9 cellular contexts compared by ENCODE assay signal in genomic region chr19:8322638-8322997, GRCh38. TPM values are rescaled to one million over a fixed set of nuclear protein-coding genes. Genes with fewer than 3 reads are reported as not detected.
DNase-seq lines count a peak whose midpoint lies in the region; ATAC-seq and TF ChIP-seq lines count a peak whose summit lies in the region.
"Had no signal": no experiment of that assay in that cellular context is flagged by ENCODE, and none has a peak within 500 bp of the region (broad histone marks: within the 10 kb centered on the region; RNA-seq: fewer than 3 reads in every experiment).

No MANE protein-coding gene starts in this region.

- no peak for TF ChIP-seq CTCF in WERI-Rb-1 (IDR thresholded peaks at IDR 0.05; ENCODE audit: low read depth, low read length)
- no peak for TF ChIP-seq CTCF in foreskin fibroblast (IDR thresholded peaks at IDR 0.05; ENCODE audit: low read depth, low read length)
- TF ChIP-seq CTCF in gastrocnemius medialis (IDR thresholded peaks at IDR 0.05 in 4 of 5, conservative IDR thresholded peaks at IDR 0.05 in 1 of 5) = no peak

- no peaks in the 10 kb centered on the region for H3K9me3 ChIP-seq in GM23248 (ENCODE audit: low read depth)
- H3K9me3 ChIP-seq in WERI-Rb-1 (ENCODE audit: severe bottlenecking) = peaks cover 4% of the 10 kb centered on the region
- H3K9me3 ChIP-seq in gastrocnemius medialis = no peaks in the 10 kb centered on the region

- whole genome bisulfite sequencing in GM23248 (ENCODE audit: low coverage in 1 of 2, low lambda C conversion rate in 2 of 2, missing lambda C conversion rate in 2 of 2), 2 experiments = 32 to 41% methylated on average over 6 to 7 of the region's 7 CpGs

- intact Hi-C loops in gastrocnemius medialis (cut with DNase I; ENCODE audit: low total_unique reads) = loop anchor here (10.0 kb wide), 1 partner anchor 512 kb away; the partner anchor contains the start of genes MBD3L1 and ZNF558

- no peak overlapping the region for H3K27ac ChIP-seq in GM23248
- no peak overlapping the region for H3K27ac ChIP-seq in WERI-Rb-1
- peak overlapping the region; percentile 93 to 99 (median 94) for H3K27ac ChIP-seq in gastrocnemius medialis

- TF ChIP-seq POLR2A in gastrocnemius medialis (IDR thresholded peaks at IDR 0.05) = no peak

- in situ Hi-C loops in GM23248 (cut with MboI) = no loop called here
- in situ Hi-C loops in gastrocnemius medialis (cut with MboI; ENCODE audit: low sequenced_read_pairs in 4 of 4) = no loop called here

- no peaks in the 10 kb centered on the region for H3K9me2 ChIP-seq in GM23248 (ENCODE audit: insufficient read depth)

- H3K27me3 ChIP-seq in GM23248 (replicated peaks; ENCODE audit: insufficient read depth) (no peaks in the 10 kb centered on the region), WERI-Rb-1 (ENCODE audit: insufficient read depth, low read depth, severe bottlenecking) (no peaks in the 10 kb centered on the region), gastrocnemius medialis (no peaks in the 10 kb centered on the region)

- H3K79me2 ChIP-seq in GM23248 (ENCODE audit: insufficient read depth) = peaks cover 58% of the 10 kb centered on the region

- no peak overlapping the region for H2AFZ ChIP-seq in GM23248

- peak overlapping the region; percentile 90 for H3K4me2 ChIP-seq in GM23248 (ENCODE audit: unreplicated experiment)

- no peak for DNase-seq in GM23248
- DNase-seq in WERI-Rb-1 = no peak
- DNase-seq in foreskin fibroblast = no peak
- no peak for DNase-seq in gastrocnemius medialis
- DNase-seq in activated effector memory CD4-positive, alpha-beta T cell treated with anti-CD3 and anti-CD28 coated beads, Interleukin-2, amount 50 U/mL, for 16 hours = no peak
- no peak for DNase-seq in hippocampal formation (lab: John Stamatoyannopoulos, UW)
- DNase-seq: SIG-M5 had no signal

- H4K20me1 ChIP-seq in GM23248 (ENCODE audit: insufficient read depth) = peaks cover 9% of the 10 kb centered on the region; the same call in 1 of the 2 replicates

- H3F3A ChIP-seq in GM23248 (ENCODE audit: insufficient read depth) = no peaks in the 10 kb centered on the region

- H3K4me3 ChIP-seq in GM23248 (peak overlapping the region; percentile 94), WERI-Rb-1 (ENCODE audit: low read depth, low read length) (peak overlapping the region; percentile 71; the same call in 1 of the 2 replicates), foreskin fibroblast (ENCODE audit: low read depth in 1 of 2, low read length in 2 of 2) (peak overlapping the region; percentile 99 to 100), gastrocnemius medialis (peak overlapping the region; percentile 88 to 99 (median 94))

- H3K4me1 ChIP-seq in GM23248 (ENCODE audit: insufficient read depth) (peaks cover 26% of the 10 kb centered on the region), gastrocnemius medialis (peaks cover 23 to 30% of the 10 kb centered on the region in 2 donors)

- H3K36me3 ChIP-seq in GM23248 (ENCODE audit: low read depth) (peaks cover 9% of the 10 kb centered on the region; the same call in 1 of the 2 replicates), WERI-Rb-1 (peaks cover 28% of the 10 kb centered on the region), gastrocnemius medialis (peaks cover 0 to 13% of the 10 kb centered on the region in 2 donors)

- ATAC-seq in gastrocnemius medialis (no peak), HG02884 (IDR thresholded peaks at IDR 0.05; ENCODE audit: unreplicated experiment) (no peak), HG03135 (IDR thresholded peaks at IDR 0.05; ENCODE audit: unreplicated experiment) (no peak)

- peak overlapping the region; percentile 99 for H3K9ac ChIP-seq in GM23248

RNA-seq across cellular contexts. Expression of gene RPS28, which starts 1.3 kb away (rescaled TPM):
- total RNA-seq in GM23248 (2014; rRNA removed; shearing (Covaris generic)) = 116 and 235 TPM in 2 replicates
- 580 and 587 TPM in 2 replicates for polyA plus RNA-seq in GM23248 (2016; fragmentation: Nextera tagmentation; extraction: Ambion mirVana)
- total RNA-seq in gastrocnemius medialis = 100 to 1,000 TPM; 248 to 436 (median 313) TPM

RNA-seq across cellular contexts. Expression of gene NDUFA7, which starts 1.4 kb away (rescaled TPM):
- 17.6 and 30.7 TPM in 2 replicates for total RNA-seq in GM23248 (2014; rRNA removed; shearing (Covaris generic))
- polyA plus RNA-seq in GM23248 (2016; fragmentation: Nextera tagmentation; extraction: Ambion mirVana) = 105 and 108 TPM in 2 replicates
- total RNA-seq in gastrocnemius medialis = 100 to 1,000 TPM in 1 of 4 donors, 10 to 100 TPM in 3; 75.3 to 129 (median 87.7) TPM

RNA-seq across cellular contexts. Expression of gene CD320, which starts 14.5 kb away (rescaled TPM):
- total RNA-seq in GM23248 (2014; rRNA removed; shearing (Covaris generic)) = 55.8 and 65.8 TPM in 2 replicates
- polyA plus RNA-seq in GM23248 (2016; fragmentation: Nextera tagmentation; extraction: Ambion mirVana) = 72.2 and 79.4 TPM in 2 replicates
- total RNA-seq in gastrocnemius medialis = 10 to 100 TPM; 49.8 to 85.3 (median 66.1) TPM

RNA-seq across cellular contexts. Expression of gene KANK3, which starts 20.4 kb away (rescaled TPM):
- 0.11 and 0.63 TPM in 2 replicates for total RNA-seq in GM23248 (2014; rRNA removed; shearing (Covaris generic))
- not detected in 2 replicates for polyA plus RNA-seq in GM23248 (2016; fragmentation: Nextera tagmentation; extraction: Ambion mirVana)
- 10 to 100 TPM in 3 of 4 donors, 1 to 10 TPM in 1; 7.1 to 16.0 (median 13.7) TPM for total RNA-seq in gastrocnemius medialis

RNA-seq across cellular contexts. Expression of gene ANGPTL4, which starts 41.3 kb away (rescaled TPM):
- 11.4 and 13.1 TPM in 2 replicates for total RNA-seq in GM23248 (2014; rRNA removed; shearing (Covaris generic))
- polyA plus RNA-seq in GM23248 (2016; fragmentation: Nextera tagmentation; extraction: Ambion mirVana) = 37.9 and 39.9 TPM in 2 replicates
- 10 to 100 TPM; 19.7 to 91.8 (median 41.9) TPM for total RNA-seq in gastrocnemius medialis

Comparison
In these comparisons a context has a peak if more than half of its experiments do, and no peak if none do; other contexts are left out.
1. H3K27ac ChIP-seq: peak in gastrocnemius medialis (4 of 4); none in GM23248 (single experiment) and WERI-Rb-1 (single experiment).
2. Peak in every context shown above with its lines, with median percentiles within 50 percentile points of each other: H3K4me3 ChIP-seq.